In the genomic region with DNA sequence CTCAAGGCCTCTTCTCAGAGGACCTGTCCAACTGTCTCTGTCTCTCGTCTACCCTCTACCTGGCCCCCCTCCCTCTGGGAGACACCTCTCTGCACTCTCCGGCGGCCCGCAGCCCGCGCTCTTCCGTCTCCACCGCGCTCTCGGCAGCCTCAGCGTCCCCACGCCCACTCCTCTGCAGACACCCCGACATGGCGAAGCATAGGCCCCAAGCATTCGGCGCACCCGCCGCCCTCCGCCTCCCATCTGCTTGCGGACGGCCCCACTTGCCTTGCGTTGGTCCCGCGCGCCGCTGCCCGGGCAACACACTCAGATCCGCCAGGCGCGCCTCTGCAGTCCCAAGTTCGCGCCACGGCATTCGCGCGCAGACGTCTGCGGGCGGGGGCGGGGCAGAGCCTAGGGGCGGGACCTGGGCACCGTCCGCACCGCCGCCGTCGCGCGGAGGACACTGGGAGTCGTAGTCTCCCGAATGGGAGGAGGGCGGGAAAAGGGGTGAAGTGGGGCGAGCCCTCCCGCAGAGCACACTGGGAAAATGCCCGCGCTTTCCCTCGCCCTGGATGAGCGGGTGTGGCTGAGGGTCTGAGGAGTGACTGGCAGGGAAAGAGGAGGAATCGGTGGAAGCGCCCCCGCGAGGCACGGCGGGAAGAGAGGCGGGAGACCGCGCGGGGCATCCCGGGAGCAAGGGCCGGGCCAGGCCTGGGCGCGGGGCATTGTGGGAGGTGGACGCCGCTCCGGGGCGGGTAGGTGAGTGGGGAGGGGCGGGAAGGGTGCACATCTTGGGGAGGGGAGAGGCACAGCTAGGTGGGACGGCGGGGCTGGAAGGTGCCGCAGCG, we compare ENCODE assay signal across 8 cellular contexts. TPM values are rescaled to one million over a fixed set of nuclear protein-coding genes. Genes with fewer than 3 reads are reported as not detected.
DNase-seq lines count a peak whose midpoint lies in the region; ATAC-seq and TF ChIP-seq lines count a peak whose summit lies in the region.

A gene (minus strand): TSS at position 371 of the 830 bp plus-strand sequence. CDS start 4,778 bp downstream, outside the sequence.
A gene (plus strand): TSS at position 707 of the 830 bp plus-strand sequence. CDS start 1,123 bp downstream, outside the sequence.

- CTCF ChIA-PET in Panc1 (lab: Charles Lee) = interaction anchor here (0.6 kb wide), 3 partner anchors 24 to 85 kb away, joined by 3 read pairs; no protein-coding TSS in a partner anchor

- peak within 1 kb of the TSS; percentile 77 for H3K4me2 ChIP-seq in KMS-11

- DNase-seq in DMS79 (lab: John Stamatoyannopoulos, UW) = peak; percentile 93
- DNase-seq in Panc1 (ENCODE audit: low read depth, low spot score) = peak; percentile 41
- peak; percentile 93 to 95 for DNase-seq in activated T-cell treated with anti-CD3 and anti-CD28 coated beads, Interleukin-2, amount 50 U/mL, for 48 hours
- DNase-seq in myocyte (ENCODE audit: low read depth) = peak; percentile 95
- peak; percentile 81 to 90 for DNase-seq in stimulated activated CD8-positive, alpha-beta memory T cell treated with anti-CD3 and anti-CD28 coated beads, Interleukin-7, amount 100 ng/mL, for 4 hours (ENCODE audit: low read depth in 2 of 2)

- peaks cover 24% of the 10 kb centered on the region; the same call in 1 of the 2 replicates for H3K79me2 ChIP-seq in KMS-11 (ENCODE audit: insufficient read depth, low read depth)

- no TSS peak for BruUV-seq in Panc1 (replicated peaks; lab: Mats Ljungman, UMichigan)

- intact Hi-C loops in Panc1 (cut with micrococcal nuclease; ENCODE audit: unreplicated experiment) = no loop called here

- H3K9ac ChIP-seq in KMS-11 = peak within 1 kb of the TSS; percentile 84

- ATAC-seq in GM21723 (IDR thresholded peaks at IDR 0.05; ENCODE audit: unreplicated experiment) (peak; percentile 76), Panc1 (peak; percentile 97), esophagus mucosa (peak; percentile 91)

- POLR2A ChIA-PET in Panc1 (lab: Charles Lee) = interaction anchor here (0.6 to 0.7 kb wide), 4 partner anchors 15 to 1142 kb away, joined by 3 to 4 read pairs (median 3); no protein-coding TSS in a partner anchor

- TF ChIP-seq CTCF in KMS-11 (conservative IDR thresholded peaks at IDR 0.05; ENCODE audit: low read depth, low read length) (0 out of 2 replicates have a peak, but pooled peaks have one; percentile 28), Panc1 (IDR thresholded peaks at IDR 0.05) (no peak)

- in situ Hi-C loops in Panc1 (cut with HindIII; ENCODE audit: low pct_unique_long_range_greater_than_20kb, low sequenced_read_pairs) = no loop called here

- H3K27ac ChIP-seq in KMS-11 (peak within 1 kb of the TSS; percentile 78), Panc1 (ENCODE audit: low read length) (peak within 1 kb of the TSS; percentile 83)

- H3K4me3 ChIP-seq in KMS-11 (IDR thresholded peaks at IDR 0.05; ENCODE audit: insufficient read depth, low read depth, low read length) = peak within 1 kb of the TSS; percentile 39
- H3K4me3 ChIP-seq in Panc1 (ENCODE audit: low read depth in 2 of 2, low read length in 2 of 2) = peak within 1 kb of the TSS; percentile 79

- H4K20me1 ChIP-seq in KMS-11 (ENCODE audit: insufficient read depth) = no peaks in the 10 kb centered on the region

- no peaks in the 10 kb centered on the region for H3K9me3 ChIP-seq in Panc1 (ENCODE audit: control insufficient read depth, insufficient read depth, low read depth, low read length)

- H3K4me1 ChIP-seq in KMS-11 (ENCODE audit: low read depth, poor library complexity, severe bottlenecking) (peaks cover 23% of the 10 kb centered on the region), Panc1 (ENCODE audit: control insufficient read depth, insufficient read depth, low read length) (no peaks in the 10 kb centered on the region)

- H3K36me3 ChIP-seq in KMS-11 (ENCODE audit: insufficient read depth) (no peaks in the 10 kb centered on the region), Panc1 (ENCODE audit: control insufficient read depth, insufficient read depth, low read length) (no peaks in the 10 kb centered on the region; the same call in 1 of the 2 replicates)

- no peaks in the 10 kb centered on the region for H3K27me3 ChIP-seq in KMS-11 (ENCODE audit: insufficient read depth, low read depth)
- H3K27me3 ChIP-seq in Panc1 (ENCODE audit: control insufficient read depth, insufficient read depth, low read length) = no peaks in the 10 kb centered on the region

- H2AFZ ChIP-seq in KMS-11 (ENCODE audit: low read depth) = peak within 1 kb of the TSS; percentile 99

RNA-seq across cellular contexts. Expression of the first gene that starts in this region (rescaled TPM):
- total RNA-seq in Panc1 (2021; ENCODE audit: unreplicated experiment) = 41.3 TPM
- 28.9 TPM for polyA plus RNA-seq in Panc1 (2012; ENCODE audit: insufficient read length)
- 25.2 TPM for total RNA-seq in esophagus mucosa
- total RNA-seq in myocyte = 8.4 and 8.9 TPM in 2 replicates
- 10.5 TPM for polyA plus RNA-seq in myocyte (2012)

RNA-seq across cellular contexts. Expression of the second gene that starts in this region (rescaled TPM):
- total RNA-seq in Panc1 (2021; ENCODE audit: unreplicated experiment) = 6.8 TPM
- polyA plus RNA-seq in Panc1 (2012; ENCODE audit: insufficient read length) = 8.4 TPM
- total RNA-seq in esophagus mucosa = 2.4 TPM
- 1.3 and 2.1 TPM in 2 replicates for total RNA-seq in myocyte
- 6.8 TPM for polyA plus RNA-seq in myocyte (2012)

Comparison
In these comparisons a context has a peak if more than half of its experiments do, and no peak if none do; other contexts are left out.
1. Peak in every context shown above with its lines: DNase-seq, ATAC-seq, H3K4me3 ChIP-seq and H3K27ac ChIP-seq.
2. DNase-seq: peak in every context shown above with its lines; median percentile 95 in myocyte; 94 in activated T-cell treated with anti-CD3 and anti-CD28 coated beads, Interleukin-2, amount 50 U/mL, for 48 hours; 93 in DMS79; 86 in stimulated activated CD8-positive, alpha-beta memory T cell treated with anti-CD3 and anti-CD28 coated beads, Interleukin-7, amount 100 ng/mL, for 4 hours; 41 in Panc1.